1 cellular context compared by ENCODE assay signal in genomic region chr2:201403904-201404303, GRCh38.
TF ChIP-seq lines count a peak whose summit lies in the region.

No MANE protein-coding gene starts in this region.

TF ChIP-seq in HEK293, 187 proteins besides CTCF, POLR2A, EP300 and RAD21 (continued from another document):
- TF ChIP-seq PRDM1 (tag by site-specific recombination; IDR thresholded peaks at IDR 0.05) = no peak
- TF ChIP-seq, protein P1, sequence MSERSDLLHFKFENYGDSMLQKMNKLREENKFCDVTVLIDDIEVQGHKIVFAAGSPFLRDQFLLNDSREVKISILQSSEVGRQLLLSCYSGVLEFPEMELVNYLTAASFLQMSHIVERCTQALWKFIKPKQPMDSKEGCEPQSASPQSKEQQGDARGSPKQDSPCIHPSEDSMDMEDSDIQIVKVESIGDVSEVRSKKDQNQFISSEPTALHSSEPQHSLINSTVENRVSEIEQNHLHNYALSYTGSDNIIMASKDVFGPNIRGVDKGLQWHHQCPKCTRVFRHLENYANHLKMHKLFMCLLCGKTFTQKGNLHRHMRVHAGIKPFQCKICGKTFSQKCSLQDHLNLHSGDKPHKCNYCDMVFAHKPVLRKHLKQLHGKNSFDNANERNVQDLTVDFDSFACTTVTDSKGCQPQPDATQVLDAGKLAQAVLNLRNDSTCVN (tag by site-specific recombination; optimal IDR thresholded peaks at IDR 0.05) = no peak
- TF ChIP-seq ZNF776 (tag by site-specific recombination; IDR thresholded peaks at IDR 0.05; ENCODE audit: borderline replicate concordance) = no peak
- no peak for TF ChIP-seq ZNF768 (tag by site-specific recombination; IDR thresholded peaks at IDR 0.05)
- peak; percentile 11; the same call in 1 of the 2 replicates for TF ChIP-seq TCF7L2 (IDR thresholded peaks at IDR 0.05; ENCODE audit: borderline replicate concordance, low read depth, low read length)
- no peak for TF ChIP-seq ZNF692 (tag by site-specific recombination; IDR thresholded peaks at IDR 0.05)
- TF ChIP-seq ZEB2 (tag by site-specific recombination; IDR thresholded peaks at IDR 0.05) = no peak
- TF ChIP-seq ZNF707 (tag by site-specific recombination; IDR thresholded peaks at IDR 0.05) = no peak
- TF ChIP-seq KLF8 (tag by site-specific recombination; IDR thresholded peaks at IDR 0.05) = peak; percentile 44
- no peak for TF ChIP-seq ZNF433 (tag by site-specific recombination; IDR thresholded peaks at IDR 0.05; ENCODE audit: low read depth)
